In genomic region chr11:104343578-104343977, GRCh38 we compare ENCODE assay signal across 8 cellular contexts.
A peak's percentile ranks its signal among the peaks of the same experiment; 100 is the strongest.
DNase-seq lines count a peak whose midpoint lies in the region; ATAC-seq, FAIRE-seq and TF ChIP-seq lines count a peak whose summit lies in the region.

No MANE protein-coding gene starts in this region.

- FAIRE-seq in frontal cortex (lab: Jason Lieb, UNC) = no peak

- no peaks in the 10 kb centered on the region for H3K79me2 ChIP-seq in fibroblast of lung (ENCODE audit: control insufficient read depth, insufficient read depth, low read length)

- no peak overlapping the region for H3K4me3 Mint-ChIP-seq in stimulated activated effector memory CD8-positive, alpha-beta T cell treated with anti-CD3 and anti-CD28 coated beads, Interleukin-12 subunit alpha, Interleukin-12 subunit beta, amount 100 ng/mL, for 72 hours

- H3K9me3 Mint-ChIP-seq in stimulated activated effector memory CD8-positive, alpha-beta T cell treated with anti-CD3 and anti-CD28 coated beads, Interleukin-12 subunit alpha, Interleukin-12 subunit beta, amount 100 ng/mL, for 72 hours = no peaks in the 10 kb centered on the region

- H3K36me3 Mint-ChIP-seq in stimulated activated effector memory CD8-positive, alpha-beta T cell treated with anti-CD3 and anti-CD28 coated beads, Interleukin-12 subunit alpha, Interleukin-12 subunit beta, amount 100 ng/mL, for 72 hours = no peaks in the 10 kb centered on the region

- H3K27me3 ChIP-seq in fibroblast of lung (ENCODE audit: control insufficient read depth, insufficient read depth, low read length) = no peaks in the 10 kb centered on the region

- peak; percentile 82 for ATAC-seq in GM21367 (IDR thresholded peaks at IDR 0.05; ENCODE audit: unreplicated experiment)
- ATAC-seq in GM19397 (IDR thresholded peaks at IDR 0.05; ENCODE audit: unreplicated experiment) = no peak
- no peak for ATAC-seq in stimulated activated effector memory CD8-positive, alpha-beta T cell treated with anti-CD3 and anti-CD28 coated beads, Interleukin-12 subunit alpha, Interleukin-12 subunit beta, amount 100 ng/mL, for 72 hours

- no peak overlapping the region for H3K27ac Mint-ChIP-seq in stimulated activated effector memory CD8-positive, alpha-beta T cell treated with anti-CD3 and anti-CD28 coated beads, Interleukin-12 subunit alpha, Interleukin-12 subunit beta, amount 100 ng/mL, for 72 hours

- no peaks in the 10 kb centered on the region for H4K20me1 ChIP-seq in fibroblast of lung (ENCODE audit: control insufficient read depth, extremely low read depth, insufficient read depth, low read length)

- peak; percentile 6 to 47 for TF ChIP-seq CTCF in fibroblast of lung (conservative IDR thresholded peaks at IDR 0.05 in 1 of 2, IDR thresholded peaks at IDR 0.05 in 1 of 2; ENCODE audit: low read depth in 1 of 2, low read length in 2 of 2)

- DNase-seq in COR-L47 (lab: John Stamatoyannopoulos, UW) (peak; percentile 19), NAMALWA (ENCODE audit: low spot score) (peak; percentile 54), fibroblast of lung (ENCODE audit: low read depth in 2 of 2) (peak; percentile 6 to 10), frontal cortex (ENCODE audit: low spot score in 2 of 2) (no peak), DMS79 (lab: John Stamatoyannopoulos, UW) (no peak)
- no peak for DNase-seq in stimulated activated effector memory CD8-positive, alpha-beta T cell treated with anti-CD3 and anti-CD28 coated beads, Interleukin-12 subunit alpha, Interleukin-12 subunit beta, amount 100 ng/mL, for 72 hours (ENCODE audit: low spot score in 2 of 2)

- no peak overlapping the region for H3K4me2 ChIP-seq in fibroblast of lung (ENCODE audit: extremely low read depth, insufficient read depth, low read length)

- no peak overlapping the region for H3K9ac ChIP-seq in fibroblast of lung (ENCODE audit: insufficient read depth, low read length)

- H3K36me3 ChIP-seq in fibroblast of lung (ENCODE audit: control insufficient read depth, insufficient read depth, low read length) = no peaks in the 10 kb centered on the region

- no peak overlapping the region for H3K4me3 ChIP-seq in fibroblast of lung (replicated peaks in 1 of 4; ENCODE audit: control extremely low read depth in 1 of 4, insufficient read depth in 1 of 4, low read depth in 3 of 4, low read length in 4 of 4)

- no peaks in the 10 kb centered on the region for H3K4me1 ChIP-seq in fibroblast of lung (ENCODE audit: control insufficient read depth, extremely low read depth, insufficient read depth, low read length)

- H3K27ac ChIP-seq in fibroblast of lung (ENCODE audit: insufficient read depth, low read length) = no peak overlapping the region

- peaks cover 6% of the 10 kb centered on the region for H3K4me1 Mint-ChIP-seq in stimulated activated effector memory CD8-positive, alpha-beta T cell treated with anti-CD3 and anti-CD28 coated beads, Interleukin-12 subunit alpha, Interleukin-12 subunit beta, amount 100 ng/mL, for 72 hours

- H3K9me3 ChIP-seq in fibroblast of lung (ENCODE audit: control insufficient read depth, insufficient read depth, low read depth, low read length) = no peaks in the 10 kb centered on the region

- H2AFZ ChIP-seq in fibroblast of lung (ENCODE audit: low read length) = no peak overlapping the region

Comparison
In these comparisons a context has a peak if more than half of its experiments do, and no peak if none do; other contexts are left out.
1. DNase-seq: peak in COR-L47 (single experiment), NAMALWA (single experiment) and fibroblast of lung (2 of 2); none in frontal cortex (0 of 2), stimulated activated effector memory CD8-positive, alpha-beta T cell treated with anti-CD3 and anti-CD28 coated beads, Interleukin-12 subunit alpha, Interleukin-12 subunit beta, amount 100 ng/mL, for 72 hours (0 of 2) and DMS79 (single experiment).